ENCODE assay signal across 16 cellular contexts in the genomic region with DNA sequence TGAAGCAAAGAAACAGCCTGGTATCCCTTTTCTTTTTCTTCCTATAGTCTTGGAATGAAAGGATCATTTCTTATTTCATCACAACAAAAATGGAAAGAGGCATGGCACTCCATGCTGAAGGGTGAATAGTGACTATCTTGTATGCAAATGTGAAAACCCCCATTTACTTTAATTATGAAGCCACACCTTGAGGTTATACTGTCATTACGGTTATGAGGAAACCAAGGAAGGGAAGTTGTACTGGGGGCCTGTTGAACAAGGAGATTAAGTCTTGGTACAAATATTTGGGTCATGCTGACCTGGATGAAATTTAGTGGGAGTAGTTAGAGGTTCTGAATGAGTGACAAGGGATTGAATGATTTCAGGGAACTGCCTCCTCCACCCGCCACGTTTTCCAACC. TPM values are rescaled to one million over a fixed set of nuclear protein-coding genes. Genes with fewer than 3 reads are reported as not detected.
DNase-seq lines count a peak whose midpoint lies in the region; ATAC-seq and TF ChIP-seq lines count a peak whose summit lies in the region.
"Had no signal": no experiment of that assay in that cellular context is flagged by ENCODE, and none has a peak within 500 bp of the region (broad histone marks: within the 10 kb centered on the region; RNA-seq: fewer than 3 reads in every experiment).

No MANE protein-coding gene starts in this region.

- peaks cover 7% of the 10 kb centered on the region for H3K4me1 ChIP-seq in IMR-90 (ENCODE audit: control insufficient read depth, insufficient read depth, low read length)
- H3K4me1 ChIP-seq: right atrium auricular region had no signal

- no peaks in the 10 kb centered on the region for H3K79me1 ChIP-seq in IMR-90 (ENCODE audit: low read depth in 1 of 2, low read length in 2 of 2)

- H3K4me2 ChIP-seq in IMR-90 (ENCODE audit: low read depth, low read length), result no peak overlapping the region

- peak overlapping the region; percentile 94 for H3K27ac Mint-ChIP-seq in activated T-cell treated with anti-CD3 and anti-CD28 coated beads, Interleukin-2, amount 50 U/mL, for 24 hours
- H3K27ac Mint-ChIP-seq in activated T-helper 17 cell treated with anti-CD3 and anti-CD28 coated beads, Interleukin-2, amount 50 U/mL, for 72 hours, result peak overlapping the region; percentile 91
- H3K27ac Mint-ChIP-seq in stimulated activated memory B cell treated with anti-CD40 and anti-IgM and Interleukin-4, amounts not matched to agents 10 μg/mL and 1 μg/mL and 100 μg/mL, for 72 hours, result peak overlapping the region; percentile 44

- H3K18ac ChIP-seq in IMR-90 (ENCODE audit: low read depth, low read length), result 0 out of 2 replicates have a peak overlapping the region, but pooled peaks have one; percentile 16

- TF ChIP-seq CTCF in IMR-90 (conservative IDR thresholded peaks at IDR 0.05; ENCODE audit: low read depth, low read length), result no peak
- no peak for TF ChIP-seq CTCF in coronary artery (IDR thresholded peaks at IDR 0.05)

- H2BK20ac ChIP-seq in IMR-90 (ENCODE audit: low read depth, low read length), result peak overlapping the region; percentile 39; the same call in 1 of the 2 replicates

- in situ Hi-C loops in IMR-90 (cut with MboI; ENCODE audit: low sequenced_read_pairs), result no loop called here

- no peak for TF ChIP-seq POLR2A in IMR-90 (IDR thresholded peaks at IDR 0.05; ENCODE audit: low read depth, low read length)

- no peak overlapping the region for H3K9ac ChIP-seq in IMR-90 (ENCODE audit: low read depth, low read length)

- H3K27me3 ChIP-seq in IMR-90 (ENCODE audit: control insufficient read depth, insufficient read depth, low read length), result no peaks in the 10 kb centered on the region
- H3K27me3 ChIP-seq: right atrium auricular region had no signal

- peaks cover 30% of the 10 kb centered on the region for H3K4me1 Mint-ChIP-seq in activated T-cell treated with anti-CD3 and anti-CD28 coated beads, Interleukin-2, amount 50 U/mL, for 24 hours (ENCODE audit: low read depth)
- peaks cover 22% of the 10 kb centered on the region for H3K4me1 Mint-ChIP-seq in activated T-helper 17 cell treated with anti-CD3 and anti-CD28 coated beads, Interleukin-2, amount 50 U/mL, for 72 hours
- H3K4me1 Mint-ChIP-seq in stimulated activated memory B cell treated with anti-CD40 and anti-IgM and Interleukin-4, amounts not matched to agents 10 μg/mL and 1 μg/mL and 100 μg/mL, for 72 hours, result peaks cover 17% of the 10 kb centered on the region

- 0 out of 2 replicates have a peak overlapping the region, but pooled peaks have one; percentile 31 for H2AK5ac ChIP-seq in IMR-90 (ENCODE audit: low read depth, low read length)

- H3K23ac ChIP-seq in IMR-90 (ENCODE audit: low read depth, low read length), result 0 out of 2 replicates have a peak overlapping the region, but pooled peaks have one; percentile 14

- H4K5ac ChIP-seq in IMR-90 (ENCODE audit: low read depth, low read length), result no peak overlapping the region

- H3K4me3 ChIP-seq in IMR-90 (ENCODE audit: insufficient read depth, low read depth, low read length) (no peak overlapping the region), coronary artery (no peak overlapping the region)
- H3K4me3 ChIP-seq: right atrium auricular region had no signal

- no peak overlapping the region for H3K14ac ChIP-seq in IMR-90 (replicated peaks; ENCODE audit: low read depth, low read length)

- H2BK120ac ChIP-seq in IMR-90 (ENCODE audit: low read depth, low read length), result peak overlapping the region; percentile 20; the same call in 1 of the 2 replicates

- H4K8ac ChIP-seq in IMR-90 (ENCODE audit: low read depth in 2 of 2, low read length in 2 of 2), result no peak overlapping the region

- no peaks in the 10 kb centered on the region for H3K36me3 ChIP-seq in IMR-90 (ENCODE audit: control insufficient read depth, insufficient read depth, low read length)
- H3K36me3 ChIP-seq: right atrium auricular region had no signal

- no peak for ATAC-seq in IMR-90 (ENCODE audit: low read depth)
- ATAC-seq in activated T-helper 17 cell treated with anti-CD3 and anti-CD28 coated beads, Interleukin-2, amount 50 U/mL, for 72 hours (replicated peaks), result peak; percentile 69
- ATAC-seq in stimulated activated memory B cell treated with anti-CD40 and anti-IgM and Interleukin-4, amounts not matched to agents 10 μg/mL and 1 μg/mL and 100 μg/mL, for 72 hours, result no peak

- H3K36me3 Mint-ChIP-seq in activated T-cell treated with anti-CD3 and anti-CD28 coated beads, Interleukin-2, amount 50 U/mL, for 24 hours (ENCODE audit: low read depth), result no peaks in the 10 kb centered on the region
- no peaks in the 10 kb centered on the region for H3K36me3 Mint-ChIP-seq in activated T-helper 17 cell treated with anti-CD3 and anti-CD28 coated beads, Interleukin-2, amount 50 U/mL, for 72 hours (ENCODE audit: low read depth)
- no peaks in the 10 kb centered on the region for H3K36me3 Mint-ChIP-seq in stimulated activated memory B cell treated with anti-CD40 and anti-IgM and Interleukin-4, amounts not matched to agents 10 μg/mL and 1 μg/mL and 100 μg/mL, for 72 hours

- no peaks in the 10 kb centered on the region for H3K9me3 ChIP-seq in IMR-90 (ENCODE audit: control insufficient read depth, insufficient read depth, low read length)
- H3K9me3 ChIP-seq: right atrium auricular region had no signal

- H4K91ac ChIP-seq in IMR-90 (ENCODE audit: insufficient read depth, low read depth, low read length), result no peak overlapping the region

- intact Hi-C loops in IMR-90 (cut with micrococcal nuclease), result no loop called here

- BruUV-seq in IMR-90 (replicated peaks; lab: Mats Ljungman, UMichigan), result no TSS peak

- no peaks in the 10 kb centered on the region for H4K20me1 ChIP-seq in IMR-90 (ENCODE audit: insufficient read depth, low read length)

- peaks cover 9% of the 10 kb centered on the region; the same call in 1 of the 2 replicates for H3K9me1 ChIP-seq in IMR-90 (ENCODE audit: insufficient read depth, low read length)

- WGBS in IMR-90 (ENCODE audit: extremely low coverage in 2 of 2, insufficient read length in 1 of 2), 2 experiments, result no CpG with 5 or more reads among the region's 3 CpGs

- no peak overlapping the region for H2AFZ ChIP-seq in IMR-90 (replicated peaks; ENCODE audit: low read length, poor library complexity)

- H3K56ac ChIP-seq in IMR-90 (ENCODE audit: extremely low read depth, insufficient read depth, low read length), result no peak overlapping the region

- POLR2A ChIA-PET in IMR-90 (lab: Charles Lee; ENCODE audit: unreplicated experiment), result no interaction called here

- CTCF ChIA-PET in IMR-90 (lab: Yijun Ruan, JAX), result no interaction called here

- H3K4ac ChIP-seq in IMR-90 (ENCODE audit: low read depth, low read length), result peak overlapping the region; percentile 8; the same call in 1 of the 2 replicates

- H2BK15ac ChIP-seq in IMR-90 (ENCODE audit: low read depth, low read length), result 0 out of 3 replicates have a peak overlapping the region, but pooled peaks have one; percentile 34

- DNase-seq in activated T-cell treated with anti-CD3 and anti-CD28 coated beads, Interleukin-2, amount 50 U/mL, for 24 hours, result no peak
- DNase-seq in activated T-cell treated with anti-CD3 and anti-CD28 coated beads, Interleukin-2, amount 50 U/mL, for 1 hour, result no peak
- DNase-seq in IMR-90 (no peak), NCI-H345 (lab: John Stamatoyannopoulos, UW) (no peak), NCI-H526 treated with DMSO at 0.1 percent for 48 hours (lab: John Stamatoyannopoulos, UW) (no peak), coronary artery (ENCODE audit: low spot score) (no peak)
- DNase-seq: activated CD8-positive, alpha-beta memory T cell treated with anti-CD3 and anti-CD28 coated beads, Interleukin-2, amount 50 U/mL, for 4 hours; anterior cingulate cortex; cortex of kidney; NCI-H1105; NCI-H2171 treated with DMSO at 0.1 percent for 48 hours; trophoblast cell had no signal

- dilution Hi-C loops in IMR-90 (cut with HindIII; ENCODE audit: low sequenced_read_pairs, unreplicated experiment), result no loop called here

- no peak overlapping the region for H2AK9ac ChIP-seq in IMR-90 (replicated peaks; ENCODE audit: low read depth, low read length, poor library complexity)

- no peak for TF ChIP-seq RAD21 in IMR-90 (IDR thresholded peaks at IDR 0.05; ENCODE audit: low read length)

- H3K27me3 Mint-ChIP-seq in activated T-cell treated with anti-CD3 and anti-CD28 coated beads, Interleukin-2, amount 50 U/mL, for 24 hours, result no peaks in the 10 kb centered on the region
- H3K27me3 Mint-ChIP-seq in activated T-helper 17 cell treated with anti-CD3 and anti-CD28 coated beads, Interleukin-2, amount 50 U/mL, for 72 hours, result no peaks in the 10 kb centered on the region
- H3K27me3 Mint-ChIP-seq in stimulated activated memory B cell treated with anti-CD40 and anti-IgM and Interleukin-4, amounts not matched to agents 10 μg/mL and 1 μg/mL and 100 μg/mL, for 72 hours, result no peaks in the 10 kb centered on the region

- no peak overlapping the region for H3K27ac ChIP-seq in IMR-90 (ENCODE audit: insufficient read depth, low read length)
- H3K27ac ChIP-seq in coronary artery, result no peak overlapping the region
- H3K27ac ChIP-seq: right atrium auricular region had no signal

- H3K9me3 Mint-ChIP-seq in activated T-cell treated with anti-CD3 and anti-CD28 coated beads, Interleukin-2, amount 50 U/mL, for 24 hours, result peaks cover 2% of the 10 kb centered on the region
- no peaks in the 10 kb centered on the region for H3K9me3 Mint-ChIP-seq in activated T-helper 17 cell treated with anti-CD3 and anti-CD28 coated beads, Interleukin-2, amount 50 U/mL, for 72 hours
- H3K9me3 Mint-ChIP-seq in stimulated activated memory B cell treated with anti-CD40 and anti-IgM and Interleukin-4, amounts not matched to agents 10 μg/mL and 1 μg/mL and 100 μg/mL, for 72 hours, result no peaks in the 10 kb centered on the region
- H3K9me3 Mint-ChIP-seq: neural crest cell had no signal

- peak overlapping the region; percentile 48 for H3K4me3 Mint-ChIP-seq in activated T-cell treated with anti-CD3 and anti-CD28 coated beads, Interleukin-2, amount 50 U/mL, for 24 hours
- H3K4me3 Mint-ChIP-seq in activated T-helper 17 cell treated with anti-CD3 and anti-CD28 coated beads, Interleukin-2, amount 50 U/mL, for 72 hours, result peak overlapping the region; percentile 59
- no peak overlapping the region for H3K4me3 Mint-ChIP-seq in stimulated activated memory B cell treated with anti-CD40 and anti-IgM and Interleukin-4, amounts not matched to agents 10 μg/mL and 1 μg/mL and 100 μg/mL, for 72 hours
- H3K4me3 Mint-ChIP-seq: neural crest cell had no signal

- H2BK5ac ChIP-seq in IMR-90 (ENCODE audit: low read depth, low read length, poor library complexity, severe bottlenecking), result no peak overlapping the region

TF ChIP-seq in IMR-90, 13 proteins besides CTCF, POLR2A, EP300 and RAD21 (continues in another document):
- no peak for TF ChIP-seq SMC3 (IDR thresholded peaks at IDR 0.05; ENCODE audit: low read depth, low read length)

RNA-seq across cellular contexts. Expression of gene STXBP5, which starts 8.7 kb away (rescaled TPM):
- 46.4 and 48.0 TPM in 2 replicates for total RNA-seq in IMR-90 (2012; rRNA removed)
- polyA plus RNA-seq in IMR-90 (2012; rRNA removed), result 11.3 and 13.2 TPM in 2 replicates
- polyA plus RNA-seq in IMR-90 (2012; cell fraction: cytosol; rRNA removed), result 2.4 and 5.7 TPM in 2 replicates
- polyA plus RNA-seq in IMR-90 (2012; cell fraction: nucleus; rRNA removed; ENCODE audit: low replicate concordance), result 3.6 and 31.2 TPM in 2 replicates
- 10 to 100 TPM; 13.0 to 20.2 TPM for total RNA-seq in activated T-helper 17 cell treated with anti-CD3 and anti-CD28 coated beads, Interleukin-2, amount 50 U/mL, for 72 hours

Comparison
In these comparisons a context has a peak if more than half of its experiments do, and no peak if none do; other contexts are left out.
1. H3K27ac Mint-ChIP-seq: peak in every context shown above with its lines; median percentile 94 in activated T-cell treated with anti-CD3 and anti-CD28 coated beads, Interleukin-2, amount 50 U/mL, for 24 hours; 91 in activated T-helper 17 cell treated with anti-CD3 and anti-CD28 coated beads, Interleukin-2, amount 50 U/mL, for 72 hours; 44 in stimulated activated memory B cell treated with anti-CD40 and anti-IgM and Interleukin-4, amounts not matched to agents 10 μg/mL and 1 μg/mL and 100 μg/mL, for 72 hours.